In the genomic region with DNA sequence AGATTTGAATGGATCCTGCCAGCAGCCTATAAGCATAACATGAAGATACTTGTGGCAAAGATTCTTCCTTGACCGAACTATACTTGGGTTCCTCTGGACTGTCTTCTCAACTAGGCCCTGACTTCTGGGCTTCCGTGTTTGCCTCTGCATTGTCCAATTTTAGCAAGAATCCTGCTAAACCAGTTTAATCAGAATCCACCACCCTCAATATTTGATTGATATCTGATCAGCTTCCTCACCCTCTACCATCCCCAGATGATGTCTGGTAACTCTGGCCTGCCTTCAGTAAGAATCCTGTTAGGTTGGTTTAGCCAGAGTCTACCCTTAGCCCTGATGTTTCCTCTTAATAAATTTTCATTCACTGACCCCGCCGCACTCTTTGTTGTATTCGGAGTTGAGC, we compare ENCODE assay signal across 19 cellular contexts.
"Had no signal": no experiment of that assay in that cellular context is flagged by ENCODE, and none has a peak within 500 bp of the region (broad histone marks: within the 10 kb centered on the region; RNA-seq: fewer than 3 reads in every experiment).

No MANE protein-coding gene starts in this region.

- H2AFZ ChIP-seq: hepatocyte had no signal

- H3K9me3 ChIP-seq: colonic mucosa, gastroesophageal sphincter, heart left ventricle, left lung, lower lobe of right lung had no signal

- H3K79me2 ChIP-seq: hepatocyte had no signal

- H3K4me1 ChIP-seq: colonic mucosa, foreskin keratinocyte, lower lobe of right lung had no signal

- H3K27me3 ChIP-seq: colonic mucosa, gastroesophageal sphincter, heart left ventricle, hepatocyte, left lung had no signal

- H3K36me3 ChIP-seq: colonic mucosa, gastroesophageal sphincter, heart left ventricle, left lung, lower lobe of right lung had no signal

- H3K4me3 ChIP-seq: colonic mucosa, gastroesophageal sphincter, heart left ventricle, hepatocyte, left lung, lower lobe of right lung had no signal

- H3K4me2 ChIP-seq: hepatocyte had no signal

- DNase-seq: cerebellar nuclear complex; colonic mucosa; cortex of kidney; effector CD8-positive, alpha-beta T cell; effector memory CD8-positive, alpha-beta T cell; endodermal cell; erythroblast; foreskin keratinocyte; heart left ventricle; left cardiac atrium; left lung; left ventricle myocardium superior; lower lobe of right lung; mesenchymal stem cell; midbrain had no signal

- H3K27ac ChIP-seq: colonic mucosa, epithelial cell of prostate, foreskin keratinocyte, gastroesophageal sphincter, heart left ventricle, hepatocyte, left lung, lower lobe of right lung had no signal

- ATAC-seq: effector memory CD8-positive, alpha-beta T cell; esophagus mucosa; foreskin keratinocyte; gastroesophageal sphincter; heart left ventricle; left cardiac atrium; left lung; left ventricle myocardium superior; lower lobe of right lung had no signal
